ENCODE assay signal across 8 cellular contexts in genomic region chr4:42655248-42655647, GRCh38. TPM values are rescaled to one million over a fixed set of nuclear protein-coding genes. Genes with fewer than 3 reads are reported as not detected.
DNase-seq lines count a peak whose midpoint lies in the region; ATAC-seq and TF ChIP-seq lines count a peak whose summit lies in the region.

No MANE protein-coding gene starts in this region.

- H3K36me3 ChIP-seq in DOHH2 (ENCODE audit: control insufficient read depth, low read length) = peaks cover 40% of the 10 kb centered on the region
- H3K36me3 ChIP-seq in KOPT-K1 (ENCODE audit: insufficient read depth, low read length) = no peaks in the 10 kb centered on the region
- H3K36me3 ChIP-seq in parathyroid adenoma (ENCODE audit: control insufficient read depth, insufficient read depth, low read length) = no peaks in the 10 kb centered on the region

- TF ChIP-seq CTCF in DOHH2 (IDR thresholded peaks at IDR 0.05; ENCODE audit: low read depth, low read length, poor library complexity, severe bottlenecking) (no peak), parathyroid adenoma (IDR thresholded peaks at IDR 0.05) (no peak)

- DNase-seq in A172 (ENCODE audit: low spot score) (no peak), NCI-H2171 (lab: John Stamatoyannopoulos, UW) (no peak)

- H3F3A ChIP-seq in DOHH2 (ENCODE audit: control insufficient read depth, insufficient read depth) = peaks cover 2% of the 10 kb centered on the region; the same call in 1 of the 2 replicates

- H3K4me2 ChIP-seq in DOHH2 (ENCODE audit: low read length) (peak overlapping the region; percentile 67), parathyroid adenoma (ENCODE audit: low read length) (peak overlapping the region; percentile 86)

- 0 out of 2 replicates have a peak, but pooled peaks cover 9% of the 10 kb centered on the region for H3K9me3 ChIP-seq in DOHH2 (ENCODE audit: control insufficient read depth, insufficient read depth, low read length)
- peaks cover 13% of the 10 kb centered on the region for H3K9me3 ChIP-seq in KOPT-K1 (ENCODE audit: insufficient read depth, low read length, poor library complexity, severe bottlenecking)
- H3K9me3 ChIP-seq in parathyroid adenoma (ENCODE audit: control insufficient read depth, low read length) = no peaks in the 10 kb centered on the region

- H3K9ac ChIP-seq in parathyroid adenoma = no peak overlapping the region

- H3K79me2 ChIP-seq in DOHH2 (ENCODE audit: control insufficient read depth, low read length) (peaks cover 73% of the 10 kb centered on the region), parathyroid adenoma (peaks cover 4% of the 10 kb centered on the region)

- H3K4me1 ChIP-seq in DOHH2 (ENCODE audit: control insufficient read depth, low read length) (peaks cover 39% of the 10 kb centered on the region), parathyroid adenoma (peaks cover 3% of the 10 kb centered on the region)

- H4K20me1 ChIP-seq in DOHH2 (ENCODE audit: control insufficient read depth, insufficient read depth, low read depth, low read length) = no peaks in the 10 kb centered on the region

- peak overlapping the region; percentile 95 for H3K4me3 ChIP-seq in DOHH2 (ENCODE audit: low read length)
- peak overlapping the region; percentile 88 for H3K4me3 ChIP-seq in parathyroid adenoma (ENCODE audit: low read depth, low read length)

- no peak for ATAC-seq in HG02759 (IDR thresholded peaks at IDR 0.05; ENCODE audit: unreplicated experiment)
- ATAC-seq in GM19463 (IDR thresholded peaks at IDR 0.05; ENCODE audit: unreplicated experiment) = no peak

- H3K27ac ChIP-seq in DOHH2 (ENCODE audit: low read depth, low read length) = peak overlapping the region; percentile 76
- peak overlapping the region; percentile 95 for H3K27ac ChIP-seq in KOPT-K1 (ENCODE audit: low read depth, low read length, poor library complexity, severe bottlenecking)
- peak overlapping the region; percentile 73 for H3K27ac ChIP-seq in cingulate gyrus (ENCODE audit: low read depth, low read length)
- no peak overlapping the region for H3K27ac ChIP-seq in parathyroid adenoma

- H3K27me3 ChIP-seq in DOHH2 (ENCODE audit: control insufficient read depth, low read length) (no peaks in the 10 kb centered on the region), parathyroid adenoma (ENCODE audit: control insufficient read depth, insufficient read depth, low read length) (no peaks in the 10 kb centered on the region)

- H3K9me2 ChIP-seq in DOHH2 (replicated peaks; ENCODE audit: control insufficient read depth, low read length) = no peaks in the 10 kb centered on the region

- H2AFZ ChIP-seq in parathyroid adenoma = no peak overlapping the region

RNA-seq across cellular contexts. Expression of gene ATP8A1, which starts 1.7 kb away (rescaled TPM):
- total RNA-seq in A172 (2014; rRNA removed; shearing (Covaris generic)) = not detected in 2 replicates
